ENCODE assay signal across 23 cellular contexts in genomic region chr3:169246158-169246557, GRCh38.
"Had no signal": no experiment of that assay in that cellular context is flagged by ENCODE, and none has a peak within 500 bp of the region (broad histone marks: within the 10 kb centered on the region; RNA-seq: fewer than 3 reads in every experiment).

No MANE protein-coding gene starts in this region.

- H3K27me3 ChIP-seq: ovary, right lobe of liver, tibial nerve had no signal

- H3K4me3 ChIP-seq: gastrocnemius medialis, left ventricle myocardium inferior, ovary, right lobe of liver, tibial nerve had no signal

- H3K9me3 ChIP-seq: gastrocnemius medialis, left ventricle myocardium inferior, neutrophil, ovary, right lobe of liver, tibial nerve had no signal

- H3K36me3 ChIP-seq: gastrocnemius medialis, left ventricle myocardium inferior, neutrophil, ovary, right lobe of liver, tibial nerve had no signal

- H3K4me1 ChIP-seq: gastrocnemius medialis, right lobe of liver had no signal

- DNase-seq: activated B cell treated with CpG ODN at 0.5 μM for 24 hours; activated CD4-positive, alpha-beta T cell treated with anti-CD3 and anti-CD28 coated beads, Interleukin-2, amount 50 U/mL, for 1 hour; activated CD8-positive, alpha-beta T cell treated with anti-CD3 and anti-CD28 coated beads for 36 hours; activated gamma-delta T cell treated with Interleukin-2 at 50 U/mL for 16 hours; activated naive CD4-positive, alpha-beta T cell treated with anti-CD3 and anti-CD28 coated beads, Interleukin-2, amount 50 U/mL, for 16 hours; activated T-cell treated with anti-CD3 and anti-CD28 coated beads, Interleukin-2, amount 50 U/mL, for 4 hours; amygdala; caudate nucleus; endodermal cell; gastrocnemius medialis; glutamatergic neuron; left ventricle myocardium inferior; mammary epithelial cell; naive B cell; nephron progenitor cell; ovary; right lobe of liver; stimulated activated CD4-positive, alpha-beta T cell treated with anti-CD3 and anti-CD28 coated beads, Interleukin-2, amount 100 ng/mL, for 48 hours; stimulated activated naive CD4-positive, alpha-beta T cell treated with Interleukin-2 at 50 U/mL for 16 hours had no signal

- ATAC-seq: activated CD8-positive, alpha-beta T cell treated with anti-CD3 and anti-CD28 coated beads for 36 hours; activated T-cell treated with anti-CD3 and anti-CD28 coated beads, Interleukin-2, amount 50 U/mL, for 4 hours; activated T-helper 17 cell treated with anti-CD3 and anti-CD28 coated beads, Interleukin-2, amount 50 U/mL, for 72 hours; gastrocnemius medialis; right lobe of liver had no signal

- H3K27ac ChIP-seq: epithelial cell of prostate, gastrocnemius medialis, left ventricle myocardium inferior, neutrophil, ovary, right lobe of liver, tibial nerve had no signal
